In genomic region chr9:108869092-108869725, GRCh38 we compare ENCODE assay signal across 1 cellular context.
TF ChIP-seq lines count a peak whose summit lies in the region.

No MANE protein-coding gene starts in this region.

TF ChIP-seq in HepG2, 621 proteins besides CTCF, POLR2A, EP300 and RAD21 (continued from another document and continues in another):
- no peak for TF ChIP-seq PRDM15 (CRISPR knock-in tag; IDR thresholded peaks at IDR 0.05)
- TF ChIP-seq ZNF605 (CRISPR knock-in tag; IDR thresholded peaks at IDR 0.05) = peak; percentile 90
- TF ChIP-seq ZNF891 (CRISPR knock-in tag; IDR thresholded peaks at IDR 0.05) = no peak
- TF ChIP-seq ZNF841 (CRISPR knock-in tag; IDR thresholded peaks at IDR 0.05; ENCODE audit: borderline replicate concordance) = no peak
- peak; percentile 78 for TF ChIP-seq CEBPG (CRISPR knock-in tag; IDR thresholded peaks at IDR 0.05)
- no peak for TF ChIP-seq THAP7 (CRISPR knock-in tag; IDR thresholded peaks at IDR 0.05)
- no peak for TF ChIP-seq IKZF4 (CRISPR knock-in tag; IDR thresholded peaks at IDR 0.05; ENCODE audit: borderline replicate concordance, low read depth, not compliant biosample characterization)
- no peak for TF ChIP-seq GABPA (IDR thresholded peaks at IDR 0.05; ENCODE audit: low read depth, low read length)
- 0 out of 2 replicates have a peak, but pooled peaks have one; percentile 28 for TF ChIP-seq GABPA (CRISPR knock-in tag; IDR thresholded peaks at IDR 0.05; ENCODE audit: low read depth)
- TF ChIP-seq ZSCAN5A (CRISPR knock-in tag; IDR thresholded peaks at IDR 0.05; ENCODE audit: borderline replicate concordance) = peak; percentile 85; the same call in 1 of the 2 replicates
- TF ChIP-seq PTBP1 (IDR thresholded peaks at IDR 0.05; ENCODE audit: low read depth, low read length, poor library complexity, severe bottlenecking) = no peak
- no peak for TF ChIP-seq PRDM4 (CRISPR knock-in tag; IDR thresholded peaks at IDR 0.05; ENCODE audit: borderline replicate concordance)
- peak; percentile 87 for TF ChIP-seq IKZF5 (CRISPR knock-in tag; IDR thresholded peaks at IDR 0.05)
- TF ChIP-seq RNF219 (CRISPR knock-in tag; IDR thresholded peaks at IDR 0.05) = no peak; the same call in 1 of the 2 replicates
- 0 out of 2 replicates have a peak, but pooled peaks have one; percentile 27 for TF ChIP-seq ATF2 (CRISPR knock-in tag; IDR thresholded peaks at IDR 0.05)
- no peak for TF ChIP-seq TOE1 (CRISPR knock-in tag; IDR thresholded peaks at IDR 0.05)
- TF ChIP-seq ZNF766 (CRISPR knock-in tag; IDR thresholded peaks at IDR 0.05; ENCODE audit: borderline replicate concordance) = no peak
- TF ChIP-seq SP1 (IDR thresholded peaks at IDR 0.05) = no peak
- no peak for TF ChIP-seq SP1 (CRISPR knock-in tag; IDR thresholded peaks at IDR 0.05)
- TF ChIP-seq KLF6 (CRISPR knock-in tag; IDR thresholded peaks at IDR 0.05) = 0 out of 2 replicates have a peak, but pooled peaks have one; percentile 41
- no peak for TF ChIP-seq ZBTB8A (CRISPR knock-in tag; IDR thresholded peaks at IDR 0.05; ENCODE audit: borderline replicate concordance, low read depth)
- peak; percentile 73 for TF ChIP-seq ZNF317 (CRISPR knock-in tag; IDR thresholded peaks at IDR 0.05)
- no peak; the same call in 1 of the 2 replicates for TF ChIP-seq STAG1 (CRISPR knock-in tag; IDR thresholded peaks at IDR 0.05)
- peak; percentile 90 for TF ChIP-seq MED1 (CRISPR knock-in tag; IDR thresholded peaks at IDR 0.05)
- no peak; the same call in 1 of the 2 replicates for TF ChIP-seq ZNF619 (CRISPR knock-in tag; IDR thresholded peaks at IDR 0.05)
- TF ChIP-seq PCBP2 (optimal IDR thresholded peaks at IDR 0.05; ENCODE audit: low read depth, low read length, poor library complexity, severe bottlenecking) = no peak
- peak; percentile 60; the same call in 1 of the 2 replicates for TF ChIP-seq ARNT2 (CRISPR knock-in tag; IDR thresholded peaks at IDR 0.05; ENCODE audit: low read depth)
- TF ChIP-seq ZFY (CRISPR knock-in tag; IDR thresholded peaks at IDR 0.05) = peak; percentile 25; the same call in 1 of the 2 replicates
- peak; percentile 63; the same call in 1 of the 2 replicates for TF ChIP-seq ZNF788 (CRISPR knock-in tag; IDR thresholded peaks at IDR 0.05; ENCODE audit: borderline replicate concordance)
- TF ChIP-seq TBL1XR1 (IDR thresholded peaks at IDR 0.05; ENCODE audit: borderline replicate concordance, low read length, partially characterized antibody) = peak; percentile 49
- peak; percentile 70 for TF ChIP-seq NR2F2 (IDR thresholded peaks at IDR 0.05; ENCODE audit: borderline replicate concordance, low read depth)
- no peak for TF ChIP-seq ZNF597 (CRISPR knock-in tag; IDR thresholded peaks at IDR 0.05)
- no peak for TF ChIP-seq ZNF367 (CRISPR knock-in tag; IDR thresholded peaks at IDR 0.05; ENCODE audit: borderline replicate concordance)
- no peak for TF ChIP-seq ZNF780A (CRISPR knock-in tag; IDR thresholded peaks at IDR 0.05)
- TF ChIP-seq ZNF138 (CRISPR knock-in tag; IDR thresholded peaks at IDR 0.05; ENCODE audit: low read depth) = no peak
- peak; percentile 56 for TF ChIP-seq ZSCAN9 (CRISPR knock-in tag; IDR thresholded peaks at IDR 0.05; ENCODE audit: borderline replicate concordance)
- no peak for TF ChIP-seq XBP1 (CRISPR knock-in tag; IDR thresholded peaks at IDR 0.05)
- TF ChIP-seq ZNF768 (CRISPR knock-in tag; IDR thresholded peaks at IDR 0.05) = no peak
- TF ChIP-seq ZNF800 (CRISPR knock-in tag; IDR thresholded peaks at IDR 0.05) = 0 out of 2 replicates have a peak, but pooled peaks have one; percentile 32
- TF ChIP-seq ZMYM2 (CRISPR knock-in tag; IDR thresholded peaks at IDR 0.05) = 0 out of 2 replicates have a peak, but pooled peaks have one; percentile 33
- no peak for TF ChIP-seq ZNF704 (CRISPR knock-in tag; IDR thresholded peaks at IDR 0.05; ENCODE audit: borderline replicate concordance)
- no peak for TF ChIP-seq CENPX (CRISPR knock-in tag; IDR thresholded peaks at IDR 0.05)
- TF ChIP-seq GZF1 (CRISPR knock-in tag; IDR thresholded peaks at IDR 0.05) = no peak
- no peak for TF ChIP-seq ZNF570 (CRISPR knock-in tag; IDR thresholded peaks at IDR 0.05; ENCODE audit: borderline replicate concordance)
- no peak for TF ChIP-seq SP140L (CRISPR knock-in tag; IDR thresholded peaks at IDR 0.05; ENCODE audit: borderline replicate concordance)
- no peak for TF ChIP-seq SRY (CRISPR knock-in tag; IDR thresholded peaks at IDR 0.05)
- no peak for TF ChIP-seq ZNF44 (CRISPR knock-in tag; IDR thresholded peaks at IDR 0.05)
